In genomic region chr14:64158608-64159007, GRCh38 we compare ENCODE assay signal across 21 cellular contexts.
"Had no signal": no experiment of that assay in that cellular context is flagged by ENCODE, and none has a peak within 500 bp of the region (broad histone marks: within the 10 kb centered on the region; RNA-seq: fewer than 3 reads in every experiment).

No MANE protein-coding gene starts in this region.

- H3K27ac ChIP-seq: left ventricle myocardium inferior, transverse colon had no signal

- H3K4me3 ChIP-seq: left ventricle myocardium inferior, lung, mucosa of descending colon, testis, transverse colon had no signal

- H3K4me1 ChIP-seq: left ventricle myocardium inferior, transverse colon had no signal

- H3K9me3 Mint-ChIP-seq: activated naive CD4-positive, alpha-beta T cell treated with anti-CD3 and anti-CD28 coated beads for 36 hours; activated naive CD8-positive, alpha-beta T cell treated with anti-CD3 and anti-CD28 coated beads, Interleukin-2, amount 10 ng/mL, durations not matched to agents 7 days and 5 days; natural killer cell treated with Interleukin-12 subunit alpha and Interleukin-12 subunit beta and Interleukin-15 and Interleukin-18, amount 100 ng/mL, for 72 hours had no signal

- H3K4me3 Mint-ChIP-seq: activated CD4-positive, alpha-beta T cell treated with anti-CD3 and anti-CD28 coated beads for 36 hours; activated CD8-positive, alpha-beta memory T cell treated with anti-CD3 and anti-CD28 coated beads, Interleukin-2, amount 10 ng/mL, durations not matched to agents 7 days and 5 days; activated CD8-positive, alpha-beta T cell treated with anti-CD3 and anti-CD28 coated beads, Interleukin-2, amount 10 ng/mL, durations not matched to agents 7 days and 5 days; activated naive CD4-positive, alpha-beta T cell treated with anti-CD3 and anti-CD28 coated beads for 36 hours; activated naive CD8-positive, alpha-beta T cell treated with anti-CD3 and anti-CD28 coated beads, Interleukin-2, amount 10 ng/mL, durations not matched to agents 7 days and 5 days; natural killer cell treated with Interleukin-12 subunit alpha and Interleukin-12 subunit beta and Interleukin-15 and Interleukin-18, amount 100 ng/mL, for 72 hours had no signal

- ATAC-seq: activated CD4-positive, alpha-beta T cell treated with anti-CD3 and anti-CD28 coated beads for 36 hours; activated CD8-positive, alpha-beta memory T cell treated with anti-CD3 and anti-CD28 coated beads, Interleukin-2, amount 10 ng/mL, durations not matched to agents 7 days and 5 days; activated CD8-positive, alpha-beta T cell treated with anti-CD3 and anti-CD28 coated beads, Interleukin-2, amount 10 ng/mL, durations not matched to agents 7 days and 5 days; mucosa of descending colon; natural killer cell treated with Interleukin-12 subunit alpha and Interleukin-12 subunit beta and Interleukin-15 and Interleukin-18, amount 100 ng/mL, for 72 hours; right cardiac atrium; stimulated activated naive CD8-positive, alpha-beta T cell treated with anti-CD3 and anti-CD28 coated beads, Interleukin-15, Interleukin-2, amounts not matched to agents 100 U/mL and 50 U/mL, for 24 hours had no signal

- H3K27me3 ChIP-seq: testis, transverse colon had no signal

- DNase-seq: activated CD4-positive, alpha-beta T cell treated with anti-CD3 and anti-CD28 coated beads for 36 hours; activated CD4-positive, CD25-positive, alpha-beta regulatory T cell; activated CD8-positive, alpha-beta memory T cell treated with anti-CD3 and anti-CD28 coated beads, Interleukin-2, amount 10 ng/mL, durations not matched to agents 7 days and 5 days; activated CD8-positive, alpha-beta T cell treated with anti-CD3 and anti-CD28 coated beads, Interleukin-2, amount 10 ng/mL, durations not matched to agents 7 days and 5 days; activated effector memory CD4-positive, alpha-beta T cell treated with Interleukin-2 at 50 U/mL for 16 hours; activated naive CD4-positive, alpha-beta T cell treated with anti-CD3 and anti-CD28 coated beads for 36 hours; activated naive CD8-positive, alpha-beta T cell treated with anti-CD3 and anti-CD28 coated beads, Interleukin-2, amount 10 ng/mL, durations not matched to agents 7 days and 5 days; amniotic stem cell; effector CD8-positive, alpha-beta T cell; glutamatergic neuron; left ventricle myocardium inferior; mucosa of descending colon; posterior cingulate gyrus; right cardiac atrium; stimulated activated CD4-positive, alpha-beta T cell treated with anti-CD3 and anti-CD28 coated beads, Interleukin-15, amount 100 ng/mL, for 24 hours; stimulated activated CD4-positive, alpha-beta T cell treated with anti-CD3 and anti-CD28 coated beads, Interleukin-2, amount 100 ng/mL, for 24 hours; stimulated activated naive CD8-positive, alpha-beta T cell treated with anti-CD3 and anti-CD28 coated beads, Interleukin-15, Interleukin-2, amounts not matched to agents 100 U/mL and 50 U/mL, for 24 hours; transverse colon had no signal

- H3K27me3 Mint-ChIP-seq: activated CD4-positive, alpha-beta T cell treated with anti-CD3 and anti-CD28 coated beads for 36 hours; activated CD8-positive, alpha-beta memory T cell treated with anti-CD3 and anti-CD28 coated beads, Interleukin-2, amount 10 ng/mL, durations not matched to agents 7 days and 5 days; activated naive CD8-positive, alpha-beta T cell treated with anti-CD3 and anti-CD28 coated beads, Interleukin-2, amount 10 ng/mL, durations not matched to agents 7 days and 5 days; natural killer cell treated with Interleukin-12 subunit alpha and Interleukin-12 subunit beta and Interleukin-15 and Interleukin-18, amount 100 ng/mL, for 72 hours had no signal

- H3K4me1 Mint-ChIP-seq: activated CD4-positive, alpha-beta T cell treated with anti-CD3 and anti-CD28 coated beads for 36 hours; activated CD8-positive, alpha-beta memory T cell treated with anti-CD3 and anti-CD28 coated beads, Interleukin-2, amount 10 ng/mL, durations not matched to agents 7 days and 5 days; activated naive CD8-positive, alpha-beta T cell treated with anti-CD3 and anti-CD28 coated beads, Interleukin-2, amount 10 ng/mL, durations not matched to agents 7 days and 5 days had no signal

- H3K9me3 ChIP-seq: left ventricle myocardium inferior, mucosa of descending colon, testis, transverse colon had no signal

- H3K36me3 Mint-ChIP-seq: natural killer cell treated with Interleukin-12 subunit alpha and Interleukin-12 subunit beta and Interleukin-15 and Interleukin-18, amount 100 ng/mL, for 72 hours had no signal

- H3K27ac Mint-ChIP-seq: activated CD4-positive, alpha-beta T cell treated with anti-CD3 and anti-CD28 coated beads for 36 hours; activated CD8-positive, alpha-beta memory T cell treated with anti-CD3 and anti-CD28 coated beads, Interleukin-2, amount 10 ng/mL, durations not matched to agents 7 days and 5 days; activated CD8-positive, alpha-beta T cell treated with anti-CD3 and anti-CD28 coated beads, Interleukin-2, amount 10 ng/mL, durations not matched to agents 7 days and 5 days; activated naive CD4-positive, alpha-beta T cell treated with anti-CD3 and anti-CD28 coated beads for 36 hours; activated naive CD8-positive, alpha-beta T cell treated with anti-CD3 and anti-CD28 coated beads, Interleukin-2, amount 10 ng/mL, durations not matched to agents 7 days and 5 days; natural killer cell treated with Interleukin-12 subunit alpha and Interleukin-12 subunit beta and Interleukin-15 and Interleukin-18, amount 100 ng/mL, for 72 hours had no signal
